Comparison of ENCODE assay signal across 16 cellular contexts in genomic region chr14:103124501-103125001, GRCh38. TPM values are rescaled to one million over a fixed set of nuclear protein-coding genes. Genes with fewer than 3 reads are reported as not detected.
DNase-seq lines count a peak whose midpoint lies in the region; ATAC-seq, FAIRE-seq and TF ChIP-seq lines count a peak whose summit lies in the region.
"Had no signal": no experiment of that assay in that cellular context is flagged by ENCODE, and none has a peak within 500 bp of the region (broad histone marks: within the 10 kb centered on the region; RNA-seq: fewer than 3 reads in every experiment).

No MANE protein-coding gene starts in this region.

- no peak for FAIRE-seq in A549 (lab: Jason Lieb, UNC)

- TF ChIP-seq EP300 in A549 (IDR thresholded peaks at IDR 0.05), result no peak

- H3K4me3 ChIP-seq in A549 (peak overlapping the region; percentile 83), MG63 (peak overlapping the region; percentile 64), fibroblast of pulmonary artery (replicated peaks; ENCODE audit: low read depth, low read length) (peak overlapping the region; percentile 55), parathyroid adenoma (ENCODE audit: low read depth, low read length) (peak overlapping the region; percentile 83), SJCRH30 (no peak overlapping the region)

- 0% methylated on average over 2 of the region's 5 CpGs for WGBS in A549 (ENCODE audit: missing lambda C conversion rate)

- H2AFZ ChIP-seq in parathyroid adenoma, result no peak overlapping the region

- H3K4me2 ChIP-seq in A549 (peak overlapping the region; percentile 94), parathyroid adenoma (ENCODE audit: low read length) (peak overlapping the region; percentile 99)

- POLR2A ChIA-PET in A549 (lab: Yijun Ruan, JAX), result interaction anchor here (1.8 kb wide), 1 partner anchor 20 kb away, joined by 8 read pairs; no protein-coding TSS in a partner anchor

- H3K9me3 ChIP-seq in A549 (no peaks in the 10 kb centered on the region), MG63 (no peaks in the 10 kb centered on the region), parathyroid adenoma (ENCODE audit: control insufficient read depth, low read length) (no peaks in the 10 kb centered on the region), SJCRH30 (replicated peaks) (no peaks in the 10 kb centered on the region)
- H3K9me3 ChIP-seq: testis had no signal

- 0 out of 2 replicates have a peak, but pooled peaks have one; percentile 23 for TF ChIP-seq POLR2A in A549 (IDR thresholded peaks at IDR 0.05; ENCODE audit: low read length)

- H3K27me3 ChIP-seq in MG63 (no peaks in the 10 kb centered on the region), parathyroid adenoma (ENCODE audit: control insufficient read depth, insufficient read depth, low read length) (no peaks in the 10 kb centered on the region), SJCRH30 (no peaks in the 10 kb centered on the region)
- H3K27me3 ChIP-seq: testis had no signal

- H3K4me1 ChIP-seq in A549 (peaks cover 75% of the 10 kb centered on the region), parathyroid adenoma (peaks cover 59% of the 10 kb centered on the region), SJCRH30 (peaks cover 36% of the 10 kb centered on the region)

- H3K9ac ChIP-seq in parathyroid adenoma, result peak overlapping the region; percentile 16

- H3K27ac ChIP-seq in A549, result peak overlapping the region; percentile 96 to 98
- peak overlapping the region; percentile 89 for H3K27ac ChIP-seq in parathyroid adenoma
- H3K27ac ChIP-seq in SJCRH30, result no peak overlapping the region
- H3K27ac ChIP-seq: testis had no signal

- no peak for DNase-seq in A549 (ENCODE audit: low read depth in 1 of 2, low spot score in 1 of 2)
- no peak for DNase-seq in MG63
- no peak for DNase-seq in fibroblast of pulmonary artery (ENCODE audit: low read depth)
- DNase-seq in activated CD4-positive, CD25-positive, alpha-beta regulatory T cell (lab: John Stamatoyannopoulos, UW), result no peak
- DNase-seq in NCI-H446 treated with DMSO at 0.1 percent for 48 hours (lab: John Stamatoyannopoulos, UW), result no peak
- DNase-seq in SJCRH30, result no peak
- DNase-seq: head of caudate nucleus, Karpas-422, midbrain, NCI-H2227 treated with DMSO at 0.1 percent for 48 hours, SIG-M5 had no signal

- CTCF ChIA-PET in A549 (lab: Yijun Ruan, JAX), result interaction anchor here (0.6 to 24.1 kb wide), 19 partner anchors 9 to 281 kb away, joined by 3 to 544 read pairs (median 5); partner anchors contain the start of gene EIF5

- TF ChIP-seq RAD21 in A549 (conservative IDR thresholded peaks at IDR 0.05 in 1 of 2, IDR thresholded peaks at IDR 0.05 in 1 of 2), result no peak

- peaks cover 3% of the 10 kb centered on the region for H3K79me2 ChIP-seq in parathyroid adenoma

- no peak for ATAC-seq in A549
- no peak for ATAC-seq in GM18517 (IDR thresholded peaks at IDR 0.05; ENCODE audit: unreplicated experiment)
- ATAC-seq: activated CD4-positive, CD25-positive, alpha-beta regulatory T cell treated with anti-CD3 and anti-CD28 coated beads, Interleukin-2, amount 50 U/mL, for 24 hours had no signal

- TF ChIP-seq CTCF in A549 (IDR thresholded peaks at IDR 0.05), result no peak
- TF ChIP-seq CTCF in fibroblast of pulmonary artery (IDR thresholded peaks at IDR 0.05; ENCODE audit: low read length, missing control alignments), result no peak
- no peak for TF ChIP-seq CTCF in parathyroid adenoma (IDR thresholded peaks at IDR 0.05)

- H3K36me3 ChIP-seq in MG63 (peaks cover 8% of the 10 kb centered on the region), parathyroid adenoma (ENCODE audit: control insufficient read depth, insufficient read depth, low read length) (no peaks in the 10 kb centered on the region), SJCRH30 (no peaks in the 10 kb centered on the region)

TF ChIP-seq in A549, 52 proteins besides CTCF, POLR2A, EP300 and RAD21:
- TF ChIP-seq RARB (CRISPR knock-in tag; IDR thresholded peaks at IDR 0.05) (no peak), SMC3 (IDR thresholded peaks at IDR 0.05) (no peak), KDM1A (IDR thresholded peaks at IDR 0.05; ENCODE audit: low read depth) (no peak), RCOR1 (IDR thresholded peaks at IDR 0.05; ENCODE audit: low read depth, low read length) (no peak), BCL3 (IDR thresholded peaks at IDR 0.05) (no peak), ZC3H11A (IDR thresholded peaks at IDR 0.05) (no peak), PHF8 (IDR thresholded peaks at IDR 0.05; ENCODE audit: borderline replicate concordance, low read depth) (no peak)
TF ChIP-seq in A549: peak in this region for 0.

RNA-seq across cellular contexts. Expression of gene TNFAIP2, which starts 1.3 kb away (rescaled TPM):
- polyA plus RNA-seq in A549 (2011; rRNA removed) (222 and 249 TPM in 2 replicates), A549 (2017; fragmentation: RNase III; extraction: RNeasy Plus Mini Kit Qiagen cat#74134 plus additional on column Dnase treatment) (254 to 344 TPM (median 332 TPM) in 3 replicates)
- polyA plus RNA-seq in A549 (2012; cell fraction: cytosol; rRNA removed), result 330 and 432 TPM in 2 replicates
- polyA plus RNA-seq in A549 (2012; cell fraction: nucleus; rRNA removed), result 944 and 1,061 TPM in 2 replicates
- 229 and 304 TPM in 2 replicates for polyA minus RNA-seq in A549 (2011; rRNA and poly(A)+ RNA removed)
- 86.5 and 90.4 TPM in 2 replicates for total RNA-seq in MG63 (2014; rRNA removed; shearing (Covaris generic); ENCODE audit: low replicate concordance)
- total RNA-seq in SJCRH30 (2014; rRNA removed; shearing (Covaris generic)), result 4.6 and 5.9 TPM in 2 replicates

RNA-seq across cellular contexts. Expression of gene EXOC3L4, which starts 30.0 kb away (rescaled TPM):
- polyA plus RNA-seq in A549 (2011; rRNA removed) (0.94 and 1.5 TPM in 2 replicates), A549 (2017; fragmentation: RNase III; extraction: RNeasy Plus Mini Kit Qiagen cat#74134 plus additional on column Dnase treatment) (4.3 to 4.9 TPM (median 4.7 TPM) in 3 replicates)
- polyA plus RNA-seq in A549 (2012; cell fraction: cytosol; rRNA removed), result 4.3 and 7.2 TPM in 2 replicates
- 15.2 and 17.0 TPM in 2 replicates for polyA plus RNA-seq in A549 (2012; cell fraction: nucleus; rRNA removed)
- polyA minus RNA-seq in A549 (2011; rRNA and poly(A)+ RNA removed), result 1.2 and 2.7 TPM in 2 replicates
- 0.17 TPM in 1 of 2 replicates, not detected in the other for total RNA-seq in MG63 (2014; rRNA removed; shearing (Covaris generic); ENCODE audit: low replicate concordance)
- not detected in 2 replicates for total RNA-seq in SJCRH30 (2014; rRNA removed; shearing (Covaris generic))
- polyA plus RNA-seq: AG04450 had no signal

RNA-seq across cellular contexts. Expression of gene LBHD2, which starts 40.5 kb away (rescaled TPM):
- polyA plus RNA-seq in A549 (2011; rRNA removed), result not detected in 2 replicates
- polyA plus RNA-seq in A549 (2012; cell fraction: cytosol; rRNA removed), result 0.06 and 0.08 TPM in 2 replicates
- not detected in 2 replicates for polyA plus RNA-seq in A549 (2012; cell fraction: nucleus; rRNA removed)
- not detected in 3 replicates for polyA plus RNA-seq in A549 (2017; fragmentation: RNase III; extraction: RNeasy Plus Mini Kit Qiagen cat#74134 plus additional on column Dnase treatment)
- polyA minus RNA-seq in A549 (2011; rRNA and poly(A)+ RNA removed), result not detected in 2 replicates
- not detected in 2 replicates for total RNA-seq in MG63 (2014; rRNA removed; shearing (Covaris generic); ENCODE audit: low replicate concordance)
- not detected in 2 replicates for total RNA-seq in SJCRH30 (2014; rRNA removed; shearing (Covaris generic))
- polyA plus RNA-seq: AG04450 had no signal

Comparison
In these comparisons a context has a peak if more than half of its experiments do, and no peak if none do; other contexts are left out.
1. RNA of gene TNFAIP2, which starts 1.3 kb away (total RNA-seq): 86.5 to 90.4 TPM in MG63; 4.6 to 5.9 TPM in SJCRH30; every median in the first group is over 10 times any median in the second.